ENCODE assay signal across 1 cellular context in the genomic region with DNA sequence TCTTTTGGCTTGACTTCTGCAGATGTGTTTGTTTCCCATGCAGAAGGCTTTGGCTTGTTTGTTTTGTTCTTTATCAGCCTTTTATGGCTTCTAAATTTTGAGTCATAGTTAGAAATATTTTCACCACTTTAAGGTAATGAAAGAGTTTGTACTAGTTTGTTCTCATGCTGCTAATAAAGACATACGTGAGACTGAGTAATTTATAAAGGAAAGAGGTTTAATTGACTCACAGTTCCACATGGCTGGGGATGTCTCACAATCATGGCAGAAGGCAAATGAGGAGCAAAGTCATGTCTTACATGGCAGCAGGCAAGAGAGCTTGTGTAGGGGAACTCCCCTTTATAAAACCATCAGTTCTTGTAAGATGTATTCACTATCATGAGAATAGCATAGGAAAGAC.
TF ChIP-seq lines count a peak whose summit lies in the region.

No MANE protein-coding gene starts in this region.

TF ChIP-seq in K562, 482 proteins besides CTCF, POLR2A, EP300 and RAD21:
- TF ChIP-seq TRIM28 (IDR thresholded peaks at IDR 0.05) (peak; percentile 59; the same call in 1 of the 2 replicates), ZFP36 (IDR thresholded peaks at IDR 0.05; ENCODE audit: low read depth, low read length, partially characterized antibody) (peak; percentile 17), ZNF431 (CRISPR knock-in tag; IDR thresholded peaks at IDR 0.05) (peak; percentile 94), TRIM24 (IDR thresholded peaks at IDR 0.05) (peak in 1 of 2 experiments; percentile 37; a peak in 2 of 4 replicates)
